8 cellular contexts compared by ENCODE assay signal in genomic region chr7:24587853-24588252, GRCh38. TPM values are rescaled to one million over a fixed set of nuclear protein-coding genes. Genes with fewer than 3 reads are reported as not detected.
DNase-seq lines count a peak whose midpoint lies in the region; ATAC-seq, FAIRE-seq and TF ChIP-seq lines count a peak whose summit lies in the region.

No MANE protein-coding gene starts in this region.

- H3K27ac ChIP-seq in A549 (no peak overlapping the region), spleen (no peak overlapping the region)

- no peak for TF ChIP-seq POLR2A in A549 (IDR thresholded peaks at IDR 0.05; ENCODE audit: low read length)
- TF ChIP-seq POLR2A in spleen (IDR thresholded peaks at IDR 0.05): no peak
- TF ChIP-seq POLR2A in GM18505 (IDR thresholded peaks at IDR 0.05; ENCODE audit: borderline replicate concordance, extremely low read depth, insufficient read depth, insufficient read length): no peak

- WGBS in A549 (ENCODE audit: missing lambda C conversion rate): 92% methylated on average over 3 of the region's 3 CpGs
- 71 to 86% (median 83%) methylated on average over 3 of the region's 3 CpGs for WGBS in spleen, 5 donors

- no peak overlapping the region for H3K4me2 ChIP-seq in A549

- TF ChIP-seq CTCF in A549 (IDR thresholded peaks at IDR 0.05) (peak; percentile 48), spleen (IDR thresholded peaks at IDR 0.05 in 8 of 11, conservative IDR thresholded peaks at IDR 0.05 in 3 of 11) (peak in 7 of 11 experiments; percentile 24 to 55 (median 38))

- H3K4me3 ChIP-seq in A549: no peak overlapping the region
- H3K4me3 ChIP-seq in spleen: no peak overlapping the region

- TF ChIP-seq RAD21 in A549 (conservative IDR thresholded peaks at IDR 0.05 in 1 of 2, IDR thresholded peaks at IDR 0.05 in 1 of 2): peak; percentile 58 to 59

- H3K9me3 ChIP-seq in A549: no peaks in the 10 kb centered on the region
- H3K9me3 ChIP-seq in T-helper 17 cell (ENCODE audit: control insufficient read depth, low read length, poor library complexity, severe bottlenecking): no peaks in the 10 kb centered on the region
- no peaks in the 10 kb centered on the region for H3K9me3 ChIP-seq in spleen

- H3K4me1 Mint-ChIP-seq in T-helper 17 cell: peaks cover 13% of the 10 kb centered on the region

- no peak overlapping the region for H3K4me3 Mint-ChIP-seq in T-helper 17 cell

- DNase-seq in A549 (ENCODE audit: low read depth in 1 of 2, low spot score in 1 of 2) (peak in 1 of 2 experiments; percentile 34), T-helper 17 cell (peak in 1 of 3 donors; percentile 29), spleen (no peak), NCI-H187 treated with DMSO at 0.1 percent for 48 hours (lab: John Stamatoyannopoulos, UW) (no peak)
- peak; percentile 57 for DNase-seq in effector CD8-positive, alpha-beta T cell (lab: John Stamatoyannopoulos, UW)

- intact Hi-C loops in spleen (cut with DNase I; ENCODE audit: low total_unique reads): no loop called here

- no peaks in the 10 kb centered on the region for H3K27me3 ChIP-seq in spleen (replicated peaks in 1 of 7)

- peak; percentile 70 to 76; a peak in 5 of 6 replicates for ATAC-seq in A549
- ATAC-seq in GM18861 (IDR thresholded peaks at IDR 0.05; ENCODE audit: unreplicated experiment): peak; percentile 78
- ATAC-seq in HG03354 (IDR thresholded peaks at IDR 0.05; ENCODE audit: poor library complexity, severe bottlenecking, unreplicated experiment): peak; percentile 74
- ATAC-seq in T-helper 17 cell: peak; percentile 81
- no peak for ATAC-seq in GM18505 (IDR thresholded peaks at IDR 0.05; ENCODE audit: unreplicated experiment)

- POLR2A ChIA-PET in A549 (lab: Yijun Ruan, JAX): no interaction called here

- no peaks in the 10 kb centered on the region for H3K36me3 ChIP-seq in spleen

- H3K4me1 ChIP-seq in A549 (no peaks in the 10 kb centered on the region), spleen (no peaks in the 10 kb centered on the region)

- FAIRE-seq in A549 (lab: Jason Lieb, UNC): no peak

- H3K27ac Mint-ChIP-seq in T-helper 17 cell: peak overlapping the region; percentile 21

- TF ChIP-seq EP300 in A549 (IDR thresholded peaks at IDR 0.05): no peak

- peaks cover 2% of the 10 kb centered on the region for H3K36me3 Mint-ChIP-seq in T-helper 17 cell (ENCODE audit: low read depth)

- H3K27me3 Mint-ChIP-seq in T-helper 17 cell: no peaks in the 10 kb centered on the region

- CTCF ChIA-PET in A549 (lab: Yijun Ruan, JAX): interaction anchor here (3.0 kb wide), 1 partner anchor 12 kb away, joined by 14 read pairs; no protein-coding TSS in a partner anchor

TF ChIP-seq in A549, 52 proteins besides CTCF, POLR2A, EP300 and RAD21:
- TF ChIP-seq EHMT2 (IDR thresholded peaks at IDR 0.05; ENCODE audit: low read depth) (no peak), JUNB (IDR thresholded peaks at IDR 0.05) (no peak), SMC3 (IDR thresholded peaks at IDR 0.05) (peak; percentile 36; the same call in 2 of the 3 replicates), MAX (IDR thresholded peaks at IDR 0.05) (no peak), ZC3H11A (IDR thresholded peaks at IDR 0.05) (no peak)

RNA-seq across cellular contexts. Expression of gene PALS2, which starts 14.6 kb away (rescaled TPM):
- polyA plus RNA-seq in A549 (2011; rRNA removed) (12.5 and 17.8 TPM in 2 replicates), A549 (2017; fragmentation: RNase III; extraction: RNeasy Plus Mini Kit Qiagen cat#74134 plus additional on column Dnase treatment) (16.2 to 19.8 TPM (median 16.4 TPM) in 3 replicates), spleen (1 to 10 TPM; 1.8 to 2.4 (median 1.9) TPM)
- 7.9 and 9.8 TPM in 2 replicates for polyA plus RNA-seq in A549 (2012; cell fraction: cytosol; rRNA removed)
- polyA plus RNA-seq in A549 (2012; cell fraction: nucleus; rRNA removed): 2.3 and 2.9 TPM in 2 replicates
- 10.8 and 11.3 TPM in 2 replicates for polyA minus RNA-seq in A549 (2011; rRNA and poly(A)+ RNA removed)
- total RNA-seq in T-helper 17 cell (10 to 100 TPM; 12.8 to 15.5 TPM), spleen (10 to 100 TPM in 4 of 7 donors, 1 to 10 TPM in 3; 7.8 to 28.8 (median 18.0) TPM)
